ENCODE assay signal across 13 cellular contexts in genomic region chr20:17613328-17614175, GRCh38. TPM values are rescaled to one million over a fixed set of nuclear protein-coding genes. Genes with fewer than 3 reads are reported as not detected.
A peak's percentile ranks its signal among the peaks of the same experiment; 100 is the strongest.
DNase-seq lines count a peak whose midpoint lies in the region; ATAC-seq and TF ChIP-seq lines count a peak whose summit lies in the region.
"Had no signal": no experiment of that assay in that cellular context is flagged by ENCODE, and none has a peak within 500 bp of the region (broad histone marks: within the 10 kb centered on the region; RNA-seq: fewer than 3 reads in every experiment).

No MANE protein-coding gene starts in this region.

- H3K4me3 Mint-ChIP-seq in T-helper 17 cell = no peak overlapping the region
- H3K4me3 Mint-ChIP-seq in progenitor cell of endocrine pancreas (ENCODE audit: low read depth) = no peak overlapping the region

- H3K36me3 Mint-ChIP-seq in T-helper 17 cell (ENCODE audit: low read depth) (peaks cover 2% of the 10 kb centered on the region), progenitor cell of endocrine pancreas (ENCODE audit: insufficient read depth) (peaks cover 10% of the 10 kb centered on the region)

- intact Hi-C loops in left ventricle myocardium inferior (cut with micrococcal nuclease) = loop anchor here (10.0 kb wide), 1 partner anchor 79 kb away; the partner anchor contains the start of gene BFSP1

- H3K27ac ChIP-seq in left ventricle myocardium inferior (replicated peaks) = peak overlapping the region; percentile 67

- peak; percentile 29 for DNase-seq in D341Med (ENCODE audit: low spot score)
- no peak for DNase-seq in T-helper 17 cell
- no peak for DNase-seq in left ventricle myocardium inferior
- DNase-seq in progenitor cell of endocrine pancreas (ENCODE audit: low spot score, unreplicated experiment) = no peak
- no peak for DNase-seq in globus pallidus (ENCODE audit: low spot score)
- no peak for DNase-seq in NCI-H82 (lab: John Stamatoyannopoulos, UW)
- DNase-seq in NCI-H2029 (lab: John Stamatoyannopoulos, UW) = no peak
- DNase-seq: activated CD4-positive, alpha-beta T cell treated with anti-CD3 and anti-CD28 coated beads for 4 hours; caudate nucleus; KG1 had no signal

- H3K4me1 Mint-ChIP-seq in T-helper 17 cell = peaks cover 22% of the 10 kb centered on the region
- H3K4me1 Mint-ChIP-seq in progenitor cell of endocrine pancreas (ENCODE audit: low read depth) = peaks cover 7% of the 10 kb centered on the region

- H3K4me3 ChIP-seq in left ventricle myocardium inferior = no peak overlapping the region
- H3K4me3 ChIP-seq: spleen, suprapubic skin had no signal

- H3K27ac Mint-ChIP-seq in T-helper 17 cell (peak overlapping the region; percentile 91), progenitor cell of endocrine pancreas (peak overlapping the region; percentile 74)

- no peak for TF ChIP-seq CTCF in left ventricle myocardium inferior (IDR thresholded peaks at IDR 0.05; ENCODE audit: borderline replicate concordance)
- TF ChIP-seq CTCF in progenitor cell of endocrine pancreas (IDR thresholded peaks at IDR 0.05; ENCODE audit: unreplicated experiment) = no peak

- H3K4me1 ChIP-seq in left ventricle myocardium inferior = peaks cover 95% of the 10 kb centered on the region

- H3K36me3 ChIP-seq in left ventricle myocardium inferior = peaks cover 28% of the 10 kb centered on the region

- H3K27me3 Mint-ChIP-seq in T-helper 17 cell (no peaks in the 10 kb centered on the region), progenitor cell of endocrine pancreas (no peaks in the 10 kb centered on the region)

- no peaks in the 10 kb centered on the region for H3K27me3 ChIP-seq in left ventricle myocardium inferior (ENCODE audit: low read depth)
- H3K27me3 ChIP-seq: spleen, suprapubic skin had no signal

- H3K9me3 Mint-ChIP-seq in progenitor cell of endocrine pancreas (ENCODE audit: low read depth) = no peaks in the 10 kb centered on the region

- no peaks in the 10 kb centered on the region for H3K9me3 ChIP-seq in T-helper 17 cell (ENCODE audit: control insufficient read depth, low read length, poor library complexity, severe bottlenecking)
- H3K9me3 ChIP-seq in left ventricle myocardium inferior (replicated peaks) = no peaks in the 10 kb centered on the region
- H3K9me3 ChIP-seq: spleen, suprapubic skin had no signal

- ATAC-seq in T-helper 17 cell (no peak), GM19463 (IDR thresholded peaks at IDR 0.05; ENCODE audit: unreplicated experiment) (no peak)

RNA-seq across cellular contexts. Expression of gene DSTN, which starts 43.7 kb away (rescaled TPM):
- total RNA-seq in T-helper 17 cell = 10 to 100 TPM; 41.4 to 46.5 TPM
- 635 TPM for total RNA-seq in left ventricle myocardium inferior
- total RNA-seq in progenitor cell of endocrine pancreas = 199 and 201 TPM in 2 replicates
